ENCODE assay signal across 3 cellular contexts in genomic region chr4:94397635-94398034, GRCh38.
TF ChIP-seq lines count a peak whose summit lies in the region.

No MANE protein-coding gene starts in this region.

TF ChIP-seq in IMR-90, 13 proteins besides CTCF, POLR2A, EP300 and RAD21:
- TF ChIP-seq CEBPB (IDR thresholded peaks at IDR 0.05; ENCODE audit: low read depth, low read length) (peak; percentile 65), NFE2L2 (IDR thresholded peaks at IDR 0.05; ENCODE audit: low read depth, low read length) (no peak)

TF ChIP-seq in K562, 482 proteins besides CTCF, POLR2A, EP300 and RAD21:
- TF ChIP-seq ATF3 (IDR thresholded peaks at IDR 0.05): peak; percentile 52
- TF ChIP-seq ATF3 (CRISPR knock-in tag; conservative IDR thresholded peaks at IDR 0.05): no peak
- TF ChIP-seq, protein P1, sequence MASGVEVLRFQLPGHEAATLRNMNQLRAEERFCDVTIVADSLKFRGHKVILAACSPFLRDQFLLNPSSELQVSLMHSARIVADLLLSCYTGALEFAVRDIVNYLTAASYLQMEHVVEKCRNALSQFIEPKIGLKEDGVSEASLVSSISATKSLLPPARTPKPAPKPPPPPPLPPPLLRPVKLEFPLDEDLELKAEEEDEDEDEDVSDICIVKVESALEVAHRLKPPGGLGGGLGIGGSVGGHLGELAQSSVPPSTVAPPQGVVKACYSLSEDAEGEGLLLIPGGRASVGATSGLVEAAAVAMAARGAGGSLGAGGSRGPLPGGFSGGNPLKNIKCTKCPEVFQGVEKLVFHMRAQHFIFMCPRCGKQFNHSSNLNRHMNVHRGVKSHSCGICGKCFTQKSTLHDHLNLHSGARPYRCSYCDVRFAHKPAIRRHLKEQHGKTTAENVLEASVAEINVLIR (CRISPR knock-in tag; IDR thresholded peaks at IDR 0.05): no peak
- TF ChIP-seq CEBPB (tag; IDR thresholded peaks at IDR 0.05): peak; percentile 43; the same call in 1 of the 2 replicates
- TF ChIP-seq CEBPG (CRISPR knock-in tag; IDR thresholded peaks at IDR 0.05): 0 out of 2 replicates have a peak, but pooled peaks have one; percentile 25
- peak in 1 of 2 experiments; percentile 61; a peak in 2 of 4 replicates for TF ChIP-seq CEBPG (tag; conservative IDR thresholded peaks at IDR 0.05 in 1 of 2, IDR thresholded peaks at IDR 0.05 in 1 of 2)

TF ChIP-seq in H1, 55 proteins besides CTCF, POLR2A, EP300 and RAD21:
- TF ChIP-seq SIN3A (conservative IDR thresholded peaks at IDR 0.05 in 1 of 2, IDR thresholded peaks at IDR 0.05 in 1 of 2; ENCODE audit: low read depth in 1 of 2, low read length in 2 of 2) (no peak), GABPA (IDR thresholded peaks at IDR 0.05; ENCODE audit: borderline replicate concordance, insufficient read depth, low read length) (no peak), KDM4A (IDR thresholded peaks at IDR 0.05; ENCODE audit: low read depth, low read length, severe bottlenecking) (no peak), BCL11A (IDR thresholded peaks at IDR 0.05; ENCODE audit: low read depth in 2 of 2, low read length in 2 of 2) (no peak), SIRT6 (IDR thresholded peaks at IDR 0.05; ENCODE audit: low read length) (no peak)
- TF ChIP-seq, protein P2, sequence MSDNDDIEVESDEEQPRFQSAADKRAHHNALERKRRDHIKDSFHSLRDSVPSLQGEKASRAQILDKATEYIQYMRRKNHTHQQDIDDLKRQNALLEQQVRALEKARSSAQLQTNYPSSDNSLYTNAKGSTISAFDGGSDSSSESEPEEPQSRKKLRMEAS (IDR thresholded peaks at IDR 0.05): no peak
- TF ChIP-seq, protein P3, sequence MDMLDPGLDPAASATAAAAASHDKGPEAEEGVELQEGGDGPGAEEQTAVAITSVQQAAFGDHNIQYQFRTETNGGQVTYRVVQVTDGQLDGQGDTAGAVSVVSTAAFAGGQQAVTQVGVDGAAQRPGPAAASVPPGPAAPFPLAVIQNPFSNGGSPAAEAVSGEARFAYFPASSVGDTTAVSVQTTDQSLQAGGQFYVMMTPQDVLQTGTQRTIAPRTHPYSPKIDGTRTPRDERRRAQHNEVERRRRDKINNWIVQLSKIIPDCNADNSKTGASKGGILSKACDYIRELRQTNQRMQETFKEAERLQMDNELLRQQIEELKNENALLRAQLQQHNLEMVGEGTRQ (IDR thresholded peaks at IDR 0.05; ENCODE audit: low read length): no peak
